Comparison of ENCODE assay signal across 9 cellular contexts in the genomic region with DNA sequence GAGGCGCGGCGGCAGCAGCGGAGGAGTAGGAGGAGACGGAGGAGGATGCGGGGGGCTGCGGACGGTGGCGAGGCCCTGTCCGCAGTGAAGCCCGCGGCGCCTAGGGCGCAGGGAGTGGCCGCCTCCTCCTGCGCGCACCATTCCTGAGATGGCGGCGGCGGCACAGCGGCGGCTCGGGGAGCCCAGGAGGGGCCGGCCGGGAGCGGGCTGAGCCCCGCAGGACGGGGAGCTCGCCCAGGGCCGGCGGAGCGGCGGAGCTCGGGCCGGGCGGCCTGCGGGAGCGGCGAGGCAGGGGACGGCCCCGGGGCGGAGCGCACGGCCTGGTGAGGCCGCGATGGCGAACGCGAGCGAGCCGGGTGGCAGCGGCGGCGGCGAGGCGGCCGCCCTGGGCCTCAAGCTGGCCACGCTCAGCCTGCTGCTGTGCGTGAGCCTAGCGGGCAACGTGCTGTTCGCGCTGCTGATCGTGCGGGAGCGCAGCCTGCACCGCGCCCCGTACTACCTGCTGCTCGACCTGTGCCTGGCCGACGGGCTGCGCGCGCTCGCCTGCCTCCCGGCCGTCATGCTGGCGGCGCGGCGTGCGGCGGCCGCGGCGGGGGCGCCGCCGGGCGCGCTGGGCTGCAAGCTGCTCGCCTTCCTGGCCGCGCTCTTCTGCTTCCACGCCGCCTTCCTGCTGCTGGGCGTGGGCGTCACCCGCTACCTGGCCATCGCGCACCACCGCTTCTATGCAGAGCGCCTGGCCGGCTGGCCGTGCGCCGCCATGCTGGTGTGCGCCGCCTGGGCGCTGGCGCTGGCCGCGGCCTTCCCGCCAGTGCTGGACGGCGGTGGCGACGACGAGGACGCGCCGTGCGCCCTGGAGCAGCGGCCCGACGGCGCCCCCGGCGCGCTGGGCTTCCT. TPM values are rescaled to one million over a fixed set of nuclear protein-coding genes. Genes with fewer than 3 reads are reported as not detected.
DNase-seq lines count a peak whose midpoint lies in the region; ATAC-seq and TF ChIP-seq lines count a peak whose summit lies in the region.
"Had no signal": no experiment of that assay in that cellular context is flagged by ENCODE, and none has a peak within 500 bp of the region (broad histone marks: within the 10 kb centered on the region; RNA-seq: fewer than 3 reads in every experiment).

A gene with protein sequence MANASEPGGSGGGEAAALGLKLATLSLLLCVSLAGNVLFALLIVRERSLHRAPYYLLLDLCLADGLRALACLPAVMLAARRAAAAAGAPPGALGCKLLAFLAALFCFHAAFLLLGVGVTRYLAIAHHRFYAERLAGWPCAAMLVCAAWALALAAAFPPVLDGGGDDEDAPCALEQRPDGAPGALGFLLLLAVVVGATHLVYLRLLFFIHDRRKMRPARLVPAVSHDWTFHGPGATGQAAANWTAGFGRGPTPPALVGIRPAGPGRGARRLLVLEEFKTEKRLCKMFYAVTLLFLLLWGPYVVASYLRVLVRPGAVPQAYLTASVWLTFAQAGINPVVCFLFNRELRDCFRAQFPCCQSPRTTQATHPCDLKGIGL (plus strand): TSS at position 140 of the 894 bp plus-strand sequence. CDS start 195 bp downstream, at position 335.

- DNase-seq in NCI-H1105 treated with DMSO at 0.1 percent for 48 hours (lab: John Stamatoyannopoulos, UW) = peak; percentile 16
- DNase-seq in NCI-H1105 (lab: John Stamatoyannopoulos, UW) = no peak
- DNase-seq in T-helper 17 cell = no peak
- no peak for DNase-seq in effector memory CD4-positive, alpha-beta T cell
- peak; percentile 54 for DNase-seq in mesendoderm
- DNase-seq in type B pancreatic cell (ENCODE audit: extremely low spot score, unreplicated experiment) = peak; percentile 74
- DNase-seq in GM19240 (ENCODE audit: insufficient read length, low spot score) = no peak

- peaks cover 5% of the 10 kb centered on the region for H3K4me1 ChIP-seq in effector memory CD4-positive, alpha-beta T cell (ENCODE audit: control insufficient read depth, insufficient read depth, low read length, poor library complexity, severe bottlenecking)
- no peaks in the 10 kb centered on the region for H3K4me1 ChIP-seq in mesendoderm (ENCODE audit: control insufficient read depth, low read depth, low read length)

- H2BK120ac ChIP-seq in mesendoderm (ENCODE audit: low read depth, low read length) = no peak within 1 kb of the TSS

- peak; percentile 78 for ATAC-seq in T-helper 17 cell
- no peak for ATAC-seq in GM18498 (IDR thresholded peaks at IDR 0.05; ENCODE audit: unreplicated experiment)

- H3K56ac ChIP-seq in mesendoderm (ENCODE audit: low read length) = peak within 1 kb of the TSS; percentile 100

- peak within 1 kb of the TSS; percentile 2 for H3K4ac ChIP-seq in mesendoderm (ENCODE audit: low read depth, low read length)

- H3K4me3 ChIP-seq in effector memory CD4-positive, alpha-beta T cell (ENCODE audit: insufficient read depth, low read depth, low read length, poor library complexity, severe bottlenecking) = peak within 1 kb of the TSS; percentile 49
- H3K4me3 ChIP-seq in mesendoderm (ENCODE audit: low read length) = peak within 1 kb of the TSS; percentile 64

- H3K27ac Mint-ChIP-seq in T-helper 17 cell (peak within 1 kb of the TSS; percentile 43), type B pancreatic cell (peak within 1 kb of the TSS; percentile 15)

- H3K4me1 Mint-ChIP-seq in T-helper 17 cell (peaks cover 6% of the 10 kb centered on the region), type B pancreatic cell (ENCODE audit: unreplicated experiment) (peaks cover 9% of the 10 kb centered on the region)

- no peaks in the 10 kb centered on the region for H3K36me3 ChIP-seq in effector memory CD4-positive, alpha-beta T cell (ENCODE audit: control insufficient read depth, insufficient read depth, low read length)
- H3K36me3 ChIP-seq in mesendoderm (ENCODE audit: control insufficient read depth, insufficient read depth, low read length) = no peaks in the 10 kb centered on the region

- peaks cover 4% of the 10 kb centered on the region for H3K27me3 ChIP-seq in effector memory CD4-positive, alpha-beta T cell (replicated peaks; ENCODE audit: control insufficient read depth, insufficient read depth, low read length, poor library complexity, severe bottlenecking)
- H3K27me3 ChIP-seq in mesendoderm (ENCODE audit: insufficient read depth, low read length, poor library complexity) = peaks cover 18% of the 10 kb centered on the region

- H3K79me2 ChIP-seq in mesendoderm (ENCODE audit: control insufficient read depth, insufficient read depth, low read length) = no peaks in the 10 kb centered on the region

- H3K23ac ChIP-seq in mesendoderm (ENCODE audit: low read length) = peak within 1 kb of the TSS; percentile 96

- no peak within 1 kb of the TSS for H2BK5ac ChIP-seq in mesendoderm (ENCODE audit: low read length)

- no CpG with 5 or more reads among the region's 131 CpGs for WGBS in mesendoderm (ENCODE audit: extremely low coverage, insufficient coverage, low lambda C conversion rate)

- no peak within 1 kb of the TSS for H3K27ac ChIP-seq in effector memory CD4-positive, alpha-beta T cell (ENCODE audit: insufficient read depth, low read length, poor library complexity, severe bottlenecking)
- no peak within 1 kb of the TSS for H3K27ac ChIP-seq in mesendoderm (ENCODE audit: low read depth, low read length)
- H3K27ac ChIP-seq: C4-2B had no signal

- TF ChIP-seq CTCF in type B pancreatic cell (conservative IDR thresholded peaks at IDR 0.05) = no peak

- H3K4me3 Mint-ChIP-seq in T-helper 17 cell (peak within 1 kb of the TSS; percentile 89), type B pancreatic cell (peak within 1 kb of the TSS; percentile 87)

- no peaks in the 10 kb centered on the region for H3K9me3 Mint-ChIP-seq in type B pancreatic cell

- no peak within 1 kb of the TSS for H4K5ac ChIP-seq in mesendoderm (ENCODE audit: low read length)

- no peak within 1 kb of the TSS for H2AK5ac ChIP-seq in mesendoderm (ENCODE audit: low read length)

- H3K27me3 Mint-ChIP-seq in T-helper 17 cell (peaks cover 35% of the 10 kb centered on the region), type B pancreatic cell (peaks cover 64% of the 10 kb centered on the region)

- H4K8ac ChIP-seq in mesendoderm (ENCODE audit: low read depth, low read length) = no peak within 1 kb of the TSS

- H3K36me3 Mint-ChIP-seq in T-helper 17 cell (ENCODE audit: low read depth) = no peaks in the 10 kb centered on the region
- peaks cover 4% of the 10 kb centered on the region for H3K36me3 Mint-ChIP-seq in type B pancreatic cell

- H3K18ac ChIP-seq in mesendoderm (ENCODE audit: low read length) = peak within 1 kb of the TSS; percentile 2

- no peaks in the 10 kb centered on the region for H3K9me3 ChIP-seq in T-helper 17 cell (ENCODE audit: control insufficient read depth, low read length, poor library complexity, severe bottlenecking)
- H3K9me3 ChIP-seq in effector memory CD4-positive, alpha-beta T cell (ENCODE audit: control insufficient read depth, low read length) = no peaks in the 10 kb centered on the region

- no peaks in the 10 kb centered on the region for H3K79me1 ChIP-seq in mesendoderm (ENCODE audit: low read length)

- H3K9ac ChIP-seq in mesendoderm (ENCODE audit: low read length) = peak within 1 kb of the TSS; percentile 92

- H2BK15ac ChIP-seq in mesendoderm (replicated peaks; ENCODE audit: low read depth) = no peak within 1 kb of the TSS

- H3K4me2 ChIP-seq in mesendoderm (ENCODE audit: low read length) = peak within 1 kb of the TSS; percentile 93

RNA-seq across cellular contexts. Expression of the gene that starts here (rescaled TPM):
- total RNA-seq in T-helper 17 cell (1 to 10 TPM; 1.0 TPM), type B pancreatic cell (ENCODE audit: low replicate concordance) (7.1 and 7.4 TPM in 2 replicates)
- polyA plus RNA-seq in mesendoderm (2013, experiment 1 of 2) = 12.0 TPM
- 13.2 TPM for polyA plus RNA-seq in mesendoderm (2013, experiment 2 of 2)

Comparison
In these comparisons a context has a peak if more than half of its experiments do, and no peak if none do; other contexts are left out.
1. DNase-seq: peak in NCI-H1105 treated with DMSO at 0.1 percent for 48 hours (single experiment), mesendoderm (single experiment) and type B pancreatic cell (single experiment); none in NCI-H1105 (single experiment), T-helper 17 cell (0 of 3), effector memory CD4-positive, alpha-beta T cell (0 of 3) and GM19240 (single experiment).